Comparison of ENCODE assay signal across 1 cellular context in the genomic region with DNA sequence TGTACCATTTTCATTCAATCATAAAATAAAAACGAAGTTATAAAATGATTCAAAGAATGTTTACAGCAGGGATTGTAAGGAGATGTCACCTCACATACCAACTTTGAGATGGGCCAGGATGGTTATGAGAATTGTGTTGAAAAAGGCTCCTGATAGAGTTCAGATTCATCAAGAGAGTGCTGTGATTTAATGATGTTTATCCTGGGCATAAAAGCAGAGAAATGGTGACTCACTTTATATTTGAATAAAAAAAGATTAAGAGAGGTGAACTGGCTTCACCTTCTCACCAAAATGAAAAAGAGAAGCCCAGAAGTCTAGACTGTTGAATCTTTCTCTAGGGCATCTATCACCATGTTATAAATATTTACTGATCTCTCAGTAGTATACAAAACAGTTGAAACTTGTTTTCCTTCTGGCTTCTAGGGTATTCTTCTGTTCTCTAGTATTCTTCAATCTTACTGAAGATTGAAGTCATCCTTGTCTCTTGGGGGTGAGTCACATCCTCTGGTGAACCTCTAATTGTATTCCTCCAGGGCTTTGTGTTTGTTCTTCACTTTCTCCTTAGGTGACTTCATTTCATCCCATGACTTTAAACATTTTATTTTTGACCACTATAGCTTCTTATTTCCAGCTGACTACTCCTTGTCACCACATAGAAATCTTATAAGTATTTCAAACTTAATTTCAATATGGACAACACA.
TF ChIP-seq lines count a peak whose summit lies in the region.

No MANE protein-coding gene starts in this region.

TF ChIP-seq in WTC11, 78 proteins besides CTCF, POLR2A, EP300 and RAD21 (continued from another document):
- TF ChIP-seq FOXJ3 (CRISPR knock-in tag; IDR thresholded peaks at IDR 0.05; ENCODE audit: borderline replicate concordance), result no peak
- no peak for TF ChIP-seq ZNF317 (CRISPR knock-in tag; IDR thresholded peaks at IDR 0.05; ENCODE audit: borderline replicate concordance, low read depth)
- TF ChIP-seq, protein P1, sequence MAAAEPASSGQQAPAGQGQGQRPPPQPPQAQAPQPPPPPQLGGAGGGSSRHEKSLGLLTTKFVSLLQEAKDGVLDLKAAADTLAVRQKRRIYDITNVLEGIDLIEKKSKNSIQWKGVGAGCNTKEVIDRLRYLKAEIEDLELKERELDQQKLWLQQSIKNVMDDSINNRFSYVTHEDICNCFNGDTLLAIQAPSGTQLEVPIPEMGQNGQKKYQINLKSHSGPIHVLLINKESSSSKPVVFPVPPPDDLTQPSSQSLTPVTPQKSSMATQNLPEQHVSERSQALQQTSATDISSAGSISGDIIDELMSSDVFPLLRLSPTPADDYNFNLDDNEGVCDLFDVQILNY (CRISPR knock-in tag; IDR thresholded peaks at IDR 0.05), result no peak
- TF ChIP-seq CREB1 (CRISPR knock-in tag; IDR thresholded peaks at IDR 0.05), result no peak
- no peak for TF ChIP-seq ZNF396 (CRISPR knock-in tag; IDR thresholded peaks at IDR 0.05; ENCODE audit: borderline replicate concordance)
- TF ChIP-seq NFYB (CRISPR knock-in tag; conservative IDR thresholded peaks at IDR 0.05; ENCODE audit: low read depth), result no peak
- TF ChIP-seq, protein P2, sequence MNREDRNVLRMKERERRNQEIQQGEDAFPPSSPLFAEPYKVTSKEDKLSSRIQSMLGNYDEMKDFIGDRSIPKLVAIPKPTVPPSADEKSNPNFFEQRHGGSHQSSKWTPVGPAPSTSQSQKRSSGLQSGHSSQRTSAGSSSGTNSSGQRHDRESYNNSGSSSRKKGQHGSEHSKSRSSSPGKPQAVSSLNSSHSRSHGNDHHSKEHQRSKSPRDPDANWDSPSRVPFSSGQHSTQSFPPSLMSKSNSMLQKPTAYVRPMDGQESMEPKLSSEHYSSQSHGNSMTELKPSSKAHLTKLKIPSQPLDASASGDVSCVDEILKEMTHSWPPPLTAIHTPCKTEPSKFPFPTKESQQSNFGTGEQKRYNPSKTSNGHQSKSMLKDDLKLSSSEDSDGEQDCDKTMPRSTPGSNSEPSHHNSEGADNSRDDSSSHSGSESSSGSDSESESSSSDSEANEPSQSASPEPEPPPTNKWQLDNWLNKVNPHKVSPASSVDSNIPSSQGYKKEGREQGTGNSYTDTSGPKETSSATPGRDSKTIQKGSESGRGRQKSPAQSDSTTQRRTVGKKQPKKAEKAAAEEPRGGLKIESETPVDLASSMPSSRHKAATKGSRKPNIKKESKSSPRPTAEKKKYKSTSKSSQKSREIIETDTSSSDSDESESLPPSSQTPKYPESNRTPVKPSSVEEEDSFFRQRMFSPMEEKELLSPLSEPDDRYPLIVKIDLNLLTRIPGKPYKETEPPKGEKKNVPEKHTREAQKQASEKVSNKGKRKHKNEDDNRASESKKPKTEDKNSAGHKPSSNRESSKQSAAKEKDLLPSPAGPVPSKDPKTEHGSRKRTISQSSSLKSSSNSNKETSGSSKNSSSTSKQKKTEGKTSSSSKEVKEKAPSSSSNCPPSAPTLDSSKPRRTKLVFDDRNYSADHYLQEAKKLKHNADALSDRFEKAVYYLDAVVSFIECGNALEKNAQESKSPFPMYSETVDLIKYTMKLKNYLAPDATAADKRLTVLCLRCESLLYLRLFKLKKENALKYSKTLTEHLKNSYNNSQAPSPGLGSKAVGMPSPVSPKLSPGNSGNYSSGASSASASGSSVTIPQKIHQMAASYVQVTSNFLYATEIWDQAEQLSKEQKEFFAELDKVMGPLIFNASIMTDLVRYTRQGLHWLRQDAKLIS (CRISPR knock-in tag; IDR thresholded peaks at IDR 0.05; ENCODE audit: borderline replicate concordance), result no peak
- TF ChIP-seq, protein P3, sequence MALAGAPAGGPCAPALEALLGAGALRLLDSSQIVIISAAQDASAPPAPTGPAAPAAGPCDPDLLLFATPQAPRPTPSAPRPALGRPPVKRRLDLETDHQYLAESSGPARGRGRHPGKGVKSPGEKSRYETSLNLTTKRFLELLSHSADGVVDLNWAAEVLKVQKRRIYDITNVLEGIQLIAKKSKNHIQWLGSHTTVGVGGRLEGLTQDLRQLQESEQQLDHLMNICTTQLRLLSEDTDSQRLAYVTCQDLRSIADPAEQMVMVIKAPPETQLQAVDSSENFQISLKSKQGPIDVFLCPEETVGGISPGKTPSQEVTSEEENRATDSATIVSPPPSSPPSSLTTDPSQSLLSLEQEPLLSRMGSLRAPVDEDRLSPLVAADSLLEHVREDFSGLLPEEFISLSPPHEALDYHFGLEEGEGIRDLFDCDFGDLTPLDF (CRISPR knock-in tag; IDR thresholded peaks at IDR 0.05), result no peak
